14 cellular contexts compared by ENCODE assay signal in genomic region chr3:155356594-155357370, GRCh38.
A peak's percentile ranks its signal among the peaks of the same experiment; 100 is the strongest.
DNase-seq lines count a peak whose midpoint lies in the region; ATAC-seq and TF ChIP-seq lines count a peak whose summit lies in the region.
"Had no signal": no experiment of that assay in that cellular context is flagged by ENCODE, and none has a peak within 500 bp of the region (broad histone marks: within the 10 kb centered on the region; RNA-seq: fewer than 3 reads in every experiment).

No MANE protein-coding gene starts in this region.

- no peak overlapping the region for H3K4me2 ChIP-seq in mammary epithelial cell (ENCODE audit: insufficient read depth, low read depth, low read length)

- H3K4me3 ChIP-seq in BE2C (ENCODE audit: low read depth, low read length) (no peak overlapping the region), HFF-Myc (replicated peaks; ENCODE audit: low read depth, low read length) (no peak overlapping the region), mammary epithelial cell (replicated peaks in 1 of 3; ENCODE audit: insufficient read depth in 1 of 3, low read depth in 2 of 3, low read length in 3 of 3) (no peak overlapping the region)
- H3K4me3 ChIP-seq: SJSA1 had no signal

- no peaks in the 10 kb centered on the region for H3K36me3 ChIP-seq in BE2C
- H3K36me3 ChIP-seq in mammary epithelial cell (ENCODE audit: insufficient read depth, low read length) = no peaks in the 10 kb centered on the region
- H3K36me3 ChIP-seq: SJSA1 had no signal

- H3K27ac Mint-ChIP-seq in WTC11 = no peak overlapping the region
- H3K27ac Mint-ChIP-seq: nephron; stimulated activated naive CD8-positive, alpha-beta T cell treated with anti-CD3 and anti-CD28 coated beads, Interleukin-15, Interleukin-2, amounts not matched to agents 100 ng/mL and 50 ng/mL, for 24 hours had no signal

- H3K9ac ChIP-seq in mammary epithelial cell (ENCODE audit: insufficient read depth, low read length) = no peak overlapping the region

- peaks cover 8% of the 10 kb centered on the region for H3K9me3 Mint-ChIP-seq in WTC11
- H3K9me3 Mint-ChIP-seq: nephron; stimulated activated naive CD8-positive, alpha-beta T cell treated with anti-CD3 and anti-CD28 coated beads, Interleukin-15, Interleukin-2, amounts not matched to agents 100 ng/mL and 50 ng/mL, for 24 hours had no signal

- H3K27ac ChIP-seq in mammary epithelial cell (ENCODE audit: insufficient read depth, low read depth, low read length) = no peak overlapping the region
- H3K27ac ChIP-seq: SJSA1 had no signal

- in situ Hi-C loops in mammary epithelial cell (cut with MboI; ENCODE audit: low sequenced_read_pairs in 2 of 2) = loop anchor here in 1 of 2 donors (10.0 kb wide), 1 partner anchor 348 kb away; no protein-coding TSS in a partner anchor

- ATAC-seq in WTC11 = peak; percentile 96

- H3K9me3 ChIP-seq in BE2C = no peaks in the 10 kb centered on the region
- H3K9me3 ChIP-seq in mammary epithelial cell (replicated peaks; ENCODE audit: insufficient read depth, low read length) = no peaks in the 10 kb centered on the region
- H3K9me3 ChIP-seq: SJSA1 had no signal

- H3K4me1 ChIP-seq in BE2C = no peaks in the 10 kb centered on the region
- H3K4me1 ChIP-seq in mammary epithelial cell (ENCODE audit: insufficient read depth, low read length) = peaks cover 5% of the 10 kb centered on the region
- H3K4me1 ChIP-seq: SJSA1 had no signal

- peaks cover 67% of the 10 kb centered on the region for H3K27me3 Mint-ChIP-seq in WTC11 (ENCODE audit: low read depth)

- H3K4me3 Mint-ChIP-seq in WTC11 = no peak overlapping the region
- H3K4me3 Mint-ChIP-seq: nephron; stimulated activated naive CD8-positive, alpha-beta T cell treated with anti-CD3 and anti-CD28 coated beads, Interleukin-15, Interleukin-2, amounts not matched to agents 100 ng/mL and 50 ng/mL, for 24 hours had no signal

- H4K20me1 ChIP-seq in mammary epithelial cell (ENCODE audit: insufficient read depth, low read length) = no peaks in the 10 kb centered on the region

- dilution Hi-C loops in mammary epithelial cell (cut with HindIII; ENCODE audit: low sequenced_read_pairs) = no loop called here

- DNase-seq in BE2C (no peak), HFF-Myc (ENCODE audit: extremely low read depth, low read depth) (no peak), WTC11 (ENCODE audit: low spot score) (peak; percentile 52), islet precursor cell (peak; percentile 64), posterior vena cava (ENCODE audit: low spot score) (no peak), mammary epithelial cell (no peak), NCI-H2081 treated with DMSO at 0.1 percent for 48 hours (lab: John Stamatoyannopoulos, UW) (no peak), activated T-cell treated with anti-CD3 and anti-CD28 coated beads for 4 hours (no peak)
- DNase-seq: activated naive CD4-positive, alpha-beta T cell treated with anti-CD3 and anti-CD28 coated beads, Interleukin-2, amount 50 U/mL, for 16 hours; effector CD8-positive, alpha-beta T cell; NCI-H2081 had no signal

- H3K27me3 ChIP-seq in BE2C (no peaks in the 10 kb centered on the region), mammary epithelial cell (ENCODE audit: insufficient read depth, low read length) (no peaks in the 10 kb centered on the region)
- H3K27me3 ChIP-seq: SJSA1 had no signal

- TF ChIP-seq CTCF in BE2C (IDR thresholded peaks at IDR 0.05; ENCODE audit: low read depth, low read length) = 0 out of 2 replicates have a peak, but pooled peaks have one; percentile 13
- TF ChIP-seq CTCF in HFF-Myc (IDR thresholded peaks at IDR 0.05; ENCODE audit: low read depth, low read length, missing control alignments) = peak; percentile 30
- no peak for TF ChIP-seq CTCF in WTC11 (IDR thresholded peaks at IDR 0.05)
- no peak for TF ChIP-seq CTCF in mammary epithelial cell (conservative IDR thresholded peaks at IDR 0.05 in 1 of 2, IDR thresholded peaks at IDR 0.05 in 1 of 2; ENCODE audit: extremely low read depth in 1 of 2, insufficient read depth in 1 of 2, low read depth in 1 of 2, low read length in 2 of 2)

- no TSS peak for BruUV-seq in mammary epithelial cell (replicated peaks; lab: Mats Ljungman, UMichigan)

- 62% methylated on average over 5 of the region's 7 CpGs for WGBS in mammary epithelial cell (ENCODE audit: low coverage, missing lambda C conversion rate)

- no peaks in the 10 kb centered on the region for H3K79me2 ChIP-seq in mammary epithelial cell (ENCODE audit: insufficient read depth, low read length)

- POLR2A ChIA-PET in WTC11 (lab: Charles Lee) = no interaction called here

- peaks cover 9% of the 10 kb centered on the region for H3K36me3 Mint-ChIP-seq in WTC11

- H2AFZ ChIP-seq in mammary epithelial cell (ENCODE audit: low read depth, low read length) = no peak overlapping the region

- CTCF ChIA-PET in WTC11 (lab: Charles Lee) = interaction anchor here (0.6 to 3.3 kb wide), 7 partner anchors 16 to 456 kb away, joined by 3 to 42 read pairs (median 3); no protein-coding TSS in a partner anchor
- CTCF ChIA-PET in mammary epithelial cell (lab: Charles Lee; ENCODE audit: low non-redundant PET) = no interaction called here

- intact Hi-C loops in posterior vena cava (cut with DNase I) (loop anchor here in 1 of 2 donors (10.0 kb wide), 1 partner anchor 348 kb away; no protein-coding TSS in a partner anchor), mammary epithelial cell (cut with micrococcal nuclease) (no loop called here)

- peaks cover 60% of the 10 kb centered on the region for H3K4me1 Mint-ChIP-seq in WTC11
- H3K4me1 Mint-ChIP-seq: nephron had no signal

TF ChIP-seq in WTC11, 78 proteins besides CTCF, POLR2A, EP300 and RAD21:
- TF ChIP-seq FOXK1 (CRISPR knock-in tag; IDR thresholded peaks at IDR 0.05) = no peak
- no peak for TF ChIP-seq CREB1 (CRISPR knock-in tag; IDR thresholded peaks at IDR 0.05)
- TF ChIP-seq ZBTB43 (CRISPR knock-in tag; IDR thresholded peaks at IDR 0.05) = no peak
TF ChIP-seq in WTC11: peak in this region for 0.

Comparison
In these comparisons a context has a peak if more than half of its experiments do, and no peak if none do; other contexts are left out.
1. DNase-seq: peak in WTC11 (single experiment) and islet precursor cell (single experiment); none in BE2C (single experiment), HFF-Myc (single experiment), posterior vena cava (single experiment), mammary epithelial cell (single experiment), NCI-H2081 treated with DMSO at 0.1 percent for 48 hours (single experiment) and activated T-cell treated with anti-CD3 and anti-CD28 coated beads for 4 hours (single experiment).
2. CTCF ChIP-seq: peak in BE2C (single experiment) and HFF-Myc (single experiment); none in WTC11 (single experiment) and mammary epithelial cell (0 of 2).